Comparison of ENCODE assay signal across 20 cellular contexts in genomic region chr5:63263409-63263808, GRCh38.
DNase-seq lines count a peak whose midpoint lies in the region; ATAC-seq and TF ChIP-seq lines count a peak whose summit lies in the region.
"Had no signal": no experiment of that assay in that cellular context is flagged by ENCODE, and none has a peak within 500 bp of the region (broad histone marks: within the 10 kb centered on the region; RNA-seq: fewer than 3 reads in every experiment).

No MANE protein-coding gene starts in this region.

- H2BK12ac ChIP-seq in mesenchymal stem cell (ENCODE audit: low read length in 2 of 2), result no peak overlapping the region

- no peaks in the 10 kb centered on the region for H3K27me3 Mint-ChIP-seq in CD4-positive, alpha-beta T cell
- H3K27me3 Mint-ChIP-seq in stimulated activated naive CD8-positive, alpha-beta T cell treated with anti-CD3 and anti-CD28 coated beads, Interleukin-15, amount 100 ng/mL, for 72 hours, result no peaks in the 10 kb centered on the region

- no peaks in the 10 kb centered on the region for H3K9me3 ChIP-seq in adipocyte (ENCODE audit: control insufficient read depth, low read length)
- no peaks in the 10 kb centered on the region for H3K9me3 ChIP-seq in mesenchymal stem cell (ENCODE audit: control insufficient read depth, low read length)
- no peaks in the 10 kb centered on the region for H3K9me3 ChIP-seq in CD4-positive, alpha-beta T cell (ENCODE audit: control insufficient read depth, low read length)

- H3K4me3 Mint-ChIP-seq in CD4-positive, alpha-beta T cell, result no peak overlapping the region
- H3K4me3 Mint-ChIP-seq in stimulated activated naive CD8-positive, alpha-beta T cell treated with anti-CD3 and anti-CD28 coated beads, Interleukin-15, amount 100 ng/mL, for 72 hours, result no peak overlapping the region
- H3K4me3 Mint-ChIP-seq: HFFc6 had no signal

- POLR2A ChIA-PET in CD4-positive, alpha-beta T cell (lab: Charles Lee), result no interaction called here

- H3K9ac ChIP-seq in adipocyte (ENCODE audit: low read length) (no peak overlapping the region), mesenchymal stem cell (ENCODE audit: low read length) (peak overlapping the region; percentile 11)
- H3K9ac ChIP-seq: KMS-11 had no signal

- no peak overlapping the region for H3K18ac ChIP-seq in mesenchymal stem cell (ENCODE audit: low read depth in 1 of 2, low read length in 2 of 2)

- intact Hi-C loops in CD4-positive, alpha-beta T cell (cut with DNase I, micrococcal nuclease), result no loop called here

- H3K9me3 Mint-ChIP-seq in CD4-positive, alpha-beta T cell, result peaks cover 3% of the 10 kb centered on the region
- peaks cover 0 to 5% of the 10 kb centered on the region in 2 donors for H3K9me3 Mint-ChIP-seq in stimulated activated naive CD8-positive, alpha-beta T cell treated with anti-CD3 and anti-CD28 coated beads, Interleukin-15, amount 100 ng/mL, for 72 hours
- H3K9me3 Mint-ChIP-seq: HFFc6 had no signal

- CTCF ChIA-PET in CD4-positive, alpha-beta T cell (lab: Charles Lee), result no interaction called here

- H3K4me1 ChIP-seq in adipocyte (ENCODE audit: control insufficient read depth, insufficient read depth, low read length) (peaks cover 23% of the 10 kb centered on the region), mesenchymal stem cell (ENCODE audit: control insufficient read depth, insufficient read depth, low read depth, low read length) (no peaks in the 10 kb centered on the region)

- no peak overlapping the region for H3K4ac ChIP-seq in mesenchymal stem cell (ENCODE audit: low read depth in 1 of 2, low read length in 2 of 2)

- no peak overlapping the region for H4K91ac ChIP-seq in mesenchymal stem cell (ENCODE audit: low read length)

- H3K14ac ChIP-seq in mesenchymal stem cell (ENCODE audit: low read length in 2 of 2), result no peak overlapping the region

- H3K79me1 ChIP-seq in mesenchymal stem cell (replicated peaks; ENCODE audit: low read length, poor library complexity, severe bottlenecking), result no peaks in the 10 kb centered on the region

- no peak for ATAC-seq in CD4-positive, alpha-beta T cell (ENCODE audit: poor library complexity)
- no peak for ATAC-seq in stimulated activated naive CD8-positive, alpha-beta T cell treated with anti-CD3 and anti-CD28 coated beads, Interleukin-15, amount 100 ng/mL, for 72 hours

- H3K36me3 Mint-ChIP-seq in CD4-positive, alpha-beta T cell (ENCODE audit: low read depth), result no peaks in the 10 kb centered on the region

- H2BK15ac ChIP-seq in mesenchymal stem cell (ENCODE audit: low read depth, poor library complexity, severe bottlenecking), result no peak overlapping the region

- H3K27ac ChIP-seq in mesenchymal stem cell (ENCODE audit: low read length, poor library complexity, severe bottlenecking), result no peak overlapping the region
- H3K27ac ChIP-seq in CD4-positive, alpha-beta T cell (ENCODE audit: low read depth, low read length), result no peak overlapping the region
- H3K27ac ChIP-seq: C4-2B, KMS-11 had no signal

- no peak overlapping the region for H3K23ac ChIP-seq in mesenchymal stem cell (ENCODE audit: low read length in 2 of 2)

- H2AK5ac ChIP-seq in mesenchymal stem cell (ENCODE audit: low read length, severe bottlenecking), result no peak overlapping the region

- H3K4me2 ChIP-seq in mesenchymal stem cell (ENCODE audit: low read length, poor library complexity, severe bottlenecking), result no peak overlapping the region
- H3K4me2 ChIP-seq: KMS-11 had no signal

- H3K27me3 ChIP-seq in adipocyte (replicated peaks; ENCODE audit: control insufficient read depth, insufficient read depth, low read length), result no peaks in the 10 kb centered on the region
- H3K27me3 ChIP-seq in mesenchymal stem cell (ENCODE audit: control insufficient read depth in 1 of 2, insufficient read depth in 1 of 2, low read length in 2 of 2), result no peaks in the 10 kb centered on the region
- no peaks in the 10 kb centered on the region for H3K27me3 ChIP-seq in CD4-positive, alpha-beta T cell (ENCODE audit: control insufficient read depth, insufficient read depth, low read length)

- WGBS in mesenchymal stem cell, result 97% methylated on average over 2 of the region's 2 CpGs

- H2AFZ ChIP-seq in mesenchymal stem cell (ENCODE audit: low read depth, low read length), result no peak overlapping the region

- H4K8ac ChIP-seq in mesenchymal stem cell (ENCODE audit: low read length), result no peak overlapping the region

- no peak for TF ChIP-seq CTCF in AG09319 (IDR thresholded peaks at IDR 0.05; ENCODE audit: low read depth, low read length)
- TF ChIP-seq CTCF in CD4-positive, alpha-beta T cell (IDR thresholded peaks at IDR 0.05), result no peak

- H3K4me1 Mint-ChIP-seq in CD4-positive, alpha-beta T cell (ENCODE audit: low read depth), result no peaks in the 10 kb centered on the region
- H3K4me1 Mint-ChIP-seq in stimulated activated naive CD8-positive, alpha-beta T cell treated with anti-CD3 and anti-CD28 coated beads, Interleukin-15, amount 100 ng/mL, for 72 hours, result no peaks in the 10 kb centered on the region

- DNase-seq in AG09319 (ENCODE audit: extremely low read depth, low read depth) (peak; percentile 53), adipocyte (ENCODE audit: low read depth) (peak; percentile 8), fibroblast of gingiva (ENCODE audit: low read depth) (peak; percentile 61), mesenchymal stem cell (no peak), NCI-H2171 (lab: John Stamatoyannopoulos, UW) (no peak), DMS53 treated with DMSO at 0.1 percent for 48 hours (lab: John Stamatoyannopoulos, UW; ENCODE audit: unreplicated experiment) (no peak)
- DNase-seq in CD4-positive, alpha-beta T cell, result no peak
- no peak for DNase-seq in stimulated activated naive CD8-positive, alpha-beta T cell treated with anti-CD3 and anti-CD28 coated beads, Interleukin-15, amount 100 ng/mL, for 72 hours
- DNase-seq: DMS 273 treated with DMSO at 0.1 percent for 48 hours; H7; HFFc6; NCI-H1436; NCI-H2029; NCI-H2171 treated with DMSO at 0.1 percent for 48 hours; NCI-H446 treated with DMSO at 0.1 percent for 48 hours; NCI-H69; NK-92 treated with Interleukin-12 subunit alpha and Interleukin-12 subunit beta, amount 100 ng/mL, for 24 hours; Right ventricle myocardium superior had no signal

- no peak overlapping the region for H3K4me3 ChIP-seq in adipocyte (ENCODE audit: low read length)
- H3K4me3 ChIP-seq in mesenchymal stem cell (ENCODE audit: insufficient read depth in 1 of 2, low read depth in 1 of 2, low read length in 2 of 2), result no peak overlapping the region

- H2BK120ac ChIP-seq in mesenchymal stem cell (ENCODE audit: low read depth, low read length), result no peak overlapping the region

- no peak overlapping the region for H3K27ac Mint-ChIP-seq in CD4-positive, alpha-beta T cell
- no peak overlapping the region for H3K27ac Mint-ChIP-seq in stimulated activated naive CD8-positive, alpha-beta T cell treated with anti-CD3 and anti-CD28 coated beads, Interleukin-15, amount 100 ng/mL, for 72 hours

- H2BK5ac ChIP-seq in mesenchymal stem cell (ENCODE audit: low read depth, low read length, poor library complexity, severe bottlenecking), result no peak overlapping the region

- no peaks in the 10 kb centered on the region for H3K36me3 ChIP-seq in adipocyte (ENCODE audit: control insufficient read depth, insufficient read depth, low read length, severe bottlenecking)
- H3K36me3 ChIP-seq in mesenchymal stem cell (ENCODE audit: control insufficient read depth in 1 of 2, insufficient read depth in 2 of 2, low read depth in 1 of 2, low read length in 2 of 2), result no peaks in the 10 kb centered on the region

Comparison
In these comparisons a context has a peak if more than half of its experiments do, and no peak if none do; other contexts are left out.
1. DNase-seq: peak in AG09319 (single experiment), adipocyte (single experiment) and fibroblast of gingiva (single experiment); none in mesenchymal stem cell (single experiment), NCI-H2171 (single experiment), CD4-positive, alpha-beta T cell (0 of 10), stimulated activated naive CD8-positive, alpha-beta T cell treated with anti-CD3 and anti-CD28 coated beads, Interleukin-15, amount 100 ng/mL, for 72 hours (0 of 2) and DMS53 treated with DMSO at 0.1 percent for 48 hours (single experiment).